1 cellular context compared by ENCODE assay signal in genomic region chr11:120333801-120334200, GRCh38.
TF ChIP-seq lines count a peak whose summit lies in the region.

No MANE protein-coding gene starts in this region.

TF ChIP-seq in A549, 52 proteins besides CTCF, POLR2A, EP300 and RAD21 (continued from another document):
- TF ChIP-seq FOXS1 (CRISPR knock-in tag; IDR thresholded peaks at IDR 0.05): no peak
- no peak for TF ChIP-seq TFCP2L1 (CRISPR knock-in tag; IDR thresholded peaks at IDR 0.05)
- no peak for TF ChIP-seq TP53 (CRISPR knock-in tag; IDR thresholded peaks at IDR 0.05)
- no peak for TF ChIP-seq BCL3 (IDR thresholded peaks at IDR 0.05)
- no peak for TF ChIP-seq HES2 (IDR thresholded peaks at IDR 0.05)
- no peak for TF ChIP-seq ZFP36 (IDR thresholded peaks at IDR 0.05; ENCODE audit: borderline replicate concordance, partially characterized antibody)
- no peak for TF ChIP-seq JUN (IDR thresholded peaks at IDR 0.05)
- no peak for TF ChIP-seq CBX2 (IDR thresholded peaks at IDR 0.05; ENCODE audit: borderline replicate concordance, low read depth)
- TF ChIP-seq ZC3H11A (IDR thresholded peaks at IDR 0.05): no peak
